Comparison of ENCODE assay signal across 1 cellular context in genomic region chr3:126212250-126212628, GRCh38.
TF ChIP-seq lines count a peak whose summit lies in the region.

No MANE protein-coding gene starts in this region.

TF ChIP-seq in HCT116, 20 proteins besides CTCF, POLR2A, EP300 and RAD21 (continued from another document):
- TF ChIP-seq, protein P1, sequence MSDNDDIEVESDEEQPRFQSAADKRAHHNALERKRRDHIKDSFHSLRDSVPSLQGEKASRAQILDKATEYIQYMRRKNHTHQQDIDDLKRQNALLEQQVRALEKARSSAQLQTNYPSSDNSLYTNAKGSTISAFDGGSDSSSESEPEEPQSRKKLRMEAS (IDR thresholded peaks at IDR 0.05), result no peak
